Comparison of ENCODE assay signal across 2 cellular contexts in the genomic region with DNA sequence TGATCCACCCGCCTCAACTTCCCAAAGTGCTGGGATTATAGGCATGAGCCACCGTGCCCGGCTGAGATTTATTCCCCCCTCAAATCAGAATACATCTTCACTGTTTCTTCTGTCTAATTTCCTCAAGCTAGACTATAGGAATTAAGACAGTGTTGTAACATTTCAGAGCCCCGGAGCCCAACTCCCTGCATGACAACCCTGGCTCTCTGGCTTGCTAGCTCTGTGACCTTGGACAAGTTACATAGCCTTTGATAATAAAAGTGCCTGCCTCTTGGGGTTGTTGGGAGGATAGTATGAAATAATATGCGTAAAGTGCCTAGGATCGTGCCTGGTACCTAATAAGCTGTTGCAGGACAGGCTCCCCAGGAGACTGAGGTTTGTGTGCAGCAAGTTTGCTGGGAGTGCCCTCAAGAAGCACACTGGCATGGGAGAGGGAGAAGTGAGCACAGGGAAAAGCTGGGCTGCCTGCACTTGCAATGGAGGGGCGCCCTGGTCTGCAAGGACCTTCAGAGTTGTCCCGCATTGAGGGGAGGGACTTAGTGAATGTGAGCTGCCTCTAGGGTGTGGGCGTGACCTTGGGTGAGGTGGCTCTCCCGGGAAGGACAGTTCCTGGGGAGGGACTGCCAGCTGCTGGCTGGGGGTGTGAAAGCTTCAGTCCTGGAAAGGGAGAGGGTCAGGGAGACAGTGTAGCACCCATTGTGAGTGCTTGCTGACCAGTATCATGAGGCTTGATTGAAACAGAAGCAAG.
TF ChIP-seq lines count a peak whose summit lies in the region.

No MANE protein-coding gene starts in this region.

TF ChIP-seq in HepG2, 621 proteins besides CTCF, POLR2A, EP300 and RAD21 (continues in another document):
- TF ChIP-seq SALL1 (CRISPR knock-in tag; IDR thresholded peaks at IDR 0.05) (0 out of 2 replicates have a peak, but pooled peaks have one; percentile 28), STAG1 (CRISPR knock-in tag; IDR thresholded peaks at IDR 0.05) (peak; percentile 46), ZNF747 (CRISPR knock-in tag; IDR thresholded peaks at IDR 0.05; ENCODE audit: borderline replicate concordance) (0 out of 2 replicates have a peak, but pooled peaks have one; percentile 34), ELF1 (CRISPR knock-in tag; IDR thresholded peaks at IDR 0.05) (no peak), SAP130 (CRISPR knock-in tag; IDR thresholded peaks at IDR 0.05; ENCODE audit: low read depth) (no peak), ZNF788 (CRISPR knock-in tag; IDR thresholded peaks at IDR 0.05; ENCODE audit: borderline replicate concordance) (0 out of 2 replicates have a peak, but pooled peaks have one; percentile 39), TBX2 (CRISPR knock-in tag; IDR thresholded peaks at IDR 0.05; ENCODE audit: borderline replicate concordance) (peak; percentile 39; the same call in 1 of the 2 replicates), POLR2AphosphoS2 (IDR thresholded peaks at IDR 0.05; ENCODE audit: low read depth, low read length) (no peak), ZNF572 (CRISPR knock-in tag; IDR thresholded peaks at IDR 0.05) (0 out of 2 replicates have a peak, but pooled peaks have one; percentile 29), ZNF768 (CRISPR knock-in tag; IDR thresholded peaks at IDR 0.05) (peak; percentile 44; the same call in 1 of the 2 replicates)
- TF ChIP-seq, protein P1, sequence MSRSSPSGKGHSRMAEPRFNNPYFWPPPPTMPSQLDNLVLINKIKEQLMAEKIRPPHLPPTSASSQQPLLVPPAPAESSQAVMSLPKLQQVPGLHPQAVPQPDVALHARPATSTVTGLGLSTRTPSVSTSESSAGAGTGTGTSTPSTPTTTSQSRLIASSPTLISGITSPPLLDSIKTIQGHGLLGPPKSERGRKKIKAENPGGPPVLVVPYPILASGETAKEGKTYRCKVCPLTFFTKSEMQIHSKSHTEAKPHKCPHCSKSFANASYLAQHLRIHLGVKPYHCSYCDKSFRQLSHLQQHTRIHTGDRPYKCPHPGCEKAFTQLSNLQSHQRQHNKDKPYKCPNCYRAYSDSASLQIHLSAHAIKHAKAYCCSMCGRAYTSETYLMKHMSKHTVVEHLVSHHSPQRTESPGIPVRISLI (CRISPR knock-in tag; IDR thresholded peaks at IDR 0.05; ENCODE audit: borderline replicate concordance) = no peak
- TF ChIP-seq, protein P2, sequence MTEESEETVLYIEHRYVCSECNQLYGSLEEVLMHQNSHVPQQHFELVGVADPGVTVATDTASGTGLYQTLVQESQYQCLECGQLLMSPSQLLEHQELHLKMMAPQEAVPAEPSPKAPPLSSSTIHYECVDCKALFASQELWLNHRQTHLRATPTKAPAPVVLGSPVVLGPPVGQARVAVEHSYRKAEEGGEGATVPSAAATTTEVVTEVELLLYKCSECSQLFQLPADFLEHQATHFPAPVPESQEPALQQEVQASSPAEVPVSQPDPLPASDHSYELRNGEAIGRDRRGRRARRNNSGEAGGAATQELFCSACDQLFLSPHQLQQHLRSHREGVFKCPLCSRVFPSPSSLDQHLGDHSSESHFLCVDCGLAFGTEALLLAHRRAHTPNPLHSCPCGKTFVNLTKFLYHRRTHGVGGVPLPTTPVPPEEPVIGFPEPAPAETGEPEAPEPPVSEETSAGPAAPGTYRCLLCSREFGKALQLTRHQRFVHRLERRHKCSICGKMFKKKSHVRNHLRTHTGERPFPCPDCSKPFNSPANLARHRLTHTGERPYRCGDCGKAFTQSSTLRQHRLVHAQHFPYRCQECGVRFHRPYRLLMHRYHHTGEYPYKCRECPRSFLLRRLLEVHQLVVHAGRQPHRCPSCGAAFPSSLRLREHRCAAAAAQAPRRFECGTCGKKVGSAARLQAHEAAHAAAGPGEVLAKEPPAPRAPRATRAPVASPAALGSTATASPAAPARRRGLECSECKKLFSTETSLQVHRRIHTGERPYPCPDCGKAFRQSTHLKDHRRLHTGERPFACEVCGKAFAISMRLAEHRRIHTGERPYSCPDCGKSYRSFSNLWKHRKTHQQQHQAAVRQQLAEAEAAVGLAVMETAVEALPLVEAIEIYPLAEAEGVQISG (CRISPR knock-in tag; IDR thresholded peaks at IDR 0.05) = peak; percentile 51; the same call in 1 of the 2 replicates
- TF ChIP-seq, protein P3, sequence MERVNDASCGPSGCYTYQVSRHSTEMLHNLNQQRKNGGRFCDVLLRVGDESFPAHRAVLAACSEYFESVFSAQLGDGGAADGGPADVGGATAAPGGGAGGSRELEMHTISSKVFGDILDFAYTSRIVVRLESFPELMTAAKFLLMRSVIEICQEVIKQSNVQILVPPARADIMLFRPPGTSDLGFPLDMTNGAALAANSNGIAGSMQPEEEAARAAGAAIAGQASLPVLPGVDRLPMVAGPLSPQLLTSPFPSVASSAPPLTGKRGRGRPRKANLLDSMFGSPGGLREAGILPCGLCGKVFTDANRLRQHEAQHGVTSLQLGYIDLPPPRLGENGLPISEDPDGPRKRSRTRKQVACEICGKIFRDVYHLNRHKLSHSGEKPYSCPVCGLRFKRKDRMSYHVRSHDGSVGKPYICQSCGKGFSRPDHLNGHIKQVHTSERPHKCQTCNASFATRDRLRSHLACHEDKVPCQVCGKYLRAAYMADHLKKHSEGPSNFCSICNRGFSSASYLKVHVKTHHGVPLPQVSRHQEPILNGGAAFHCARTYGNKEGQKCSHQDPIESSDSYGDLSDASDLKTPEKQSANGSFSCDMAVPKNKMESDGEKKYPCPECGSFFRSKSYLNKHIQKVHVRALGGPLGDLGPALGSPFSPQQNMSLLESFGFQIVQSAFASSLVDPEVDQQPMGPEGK (CRISPR knock-in tag; IDR thresholded peaks at IDR 0.05) = peak; percentile 87
- TF ChIP-seq, protein P4, sequence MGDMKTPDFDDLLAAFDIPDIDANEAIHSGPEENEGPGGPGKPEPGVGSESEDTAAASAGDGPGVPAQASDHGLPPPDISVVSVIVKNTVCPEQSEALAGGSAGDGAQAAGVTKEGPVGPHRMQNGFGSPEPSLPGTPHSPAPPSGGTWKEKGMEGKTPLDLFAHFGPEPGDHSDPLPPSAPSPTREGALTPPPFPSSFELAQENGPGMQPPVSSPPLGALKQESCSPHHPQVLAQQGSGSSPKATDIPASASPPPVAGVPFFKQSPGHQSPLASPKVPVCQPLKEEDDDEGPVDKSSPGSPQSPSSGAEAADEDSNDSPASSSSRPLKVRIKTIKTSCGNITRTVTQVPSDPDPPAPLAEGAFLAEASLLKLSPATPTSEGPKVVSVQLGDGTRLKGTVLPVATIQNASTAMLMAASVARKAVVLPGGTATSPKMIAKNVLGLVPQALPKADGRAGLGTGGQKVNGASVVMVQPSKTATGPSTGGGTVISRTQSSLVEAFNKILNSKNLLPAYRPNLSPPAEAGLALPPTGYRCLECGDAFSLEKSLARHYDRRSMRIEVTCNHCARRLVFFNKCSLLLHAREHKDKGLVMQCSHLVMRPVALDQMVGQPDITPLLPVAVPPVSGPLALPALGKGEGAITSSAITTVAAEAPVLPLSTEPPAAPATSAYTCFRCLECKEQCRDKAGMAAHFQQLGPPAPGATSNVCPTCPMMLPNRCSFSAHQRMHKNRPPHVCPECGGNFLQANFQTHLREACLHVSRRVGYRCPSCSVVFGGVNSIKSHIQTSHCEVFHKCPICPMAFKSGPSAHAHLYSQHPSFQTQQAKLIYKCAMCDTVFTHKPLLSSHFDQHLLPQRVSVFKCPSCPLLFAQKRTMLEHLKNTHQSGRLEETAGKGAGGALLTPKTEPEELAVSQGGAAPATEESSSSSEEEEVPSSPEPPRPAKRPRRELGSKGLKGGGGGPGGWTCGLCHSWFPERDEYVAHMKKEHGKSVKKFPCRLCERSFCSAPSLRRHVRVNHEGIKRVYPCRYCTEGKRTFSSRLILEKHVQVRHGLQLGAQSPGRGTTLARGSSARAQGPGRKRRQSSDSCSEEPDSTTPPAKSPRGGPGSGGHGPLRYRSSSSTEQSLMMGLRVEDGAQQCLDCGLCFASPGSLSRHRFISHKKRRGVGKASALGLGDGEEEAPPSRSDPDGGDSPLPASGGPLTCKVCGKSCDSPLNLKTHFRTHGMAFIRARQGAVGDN (CRISPR knock-in tag; IDR thresholded peaks at IDR 0.05) = peak; percentile 26; the same call in 1 of the 2 replicates

TF ChIP-seq in WTC11, 78 proteins besides CTCF, POLR2A, EP300 and RAD21:
- TF ChIP-seq, protein P5, sequence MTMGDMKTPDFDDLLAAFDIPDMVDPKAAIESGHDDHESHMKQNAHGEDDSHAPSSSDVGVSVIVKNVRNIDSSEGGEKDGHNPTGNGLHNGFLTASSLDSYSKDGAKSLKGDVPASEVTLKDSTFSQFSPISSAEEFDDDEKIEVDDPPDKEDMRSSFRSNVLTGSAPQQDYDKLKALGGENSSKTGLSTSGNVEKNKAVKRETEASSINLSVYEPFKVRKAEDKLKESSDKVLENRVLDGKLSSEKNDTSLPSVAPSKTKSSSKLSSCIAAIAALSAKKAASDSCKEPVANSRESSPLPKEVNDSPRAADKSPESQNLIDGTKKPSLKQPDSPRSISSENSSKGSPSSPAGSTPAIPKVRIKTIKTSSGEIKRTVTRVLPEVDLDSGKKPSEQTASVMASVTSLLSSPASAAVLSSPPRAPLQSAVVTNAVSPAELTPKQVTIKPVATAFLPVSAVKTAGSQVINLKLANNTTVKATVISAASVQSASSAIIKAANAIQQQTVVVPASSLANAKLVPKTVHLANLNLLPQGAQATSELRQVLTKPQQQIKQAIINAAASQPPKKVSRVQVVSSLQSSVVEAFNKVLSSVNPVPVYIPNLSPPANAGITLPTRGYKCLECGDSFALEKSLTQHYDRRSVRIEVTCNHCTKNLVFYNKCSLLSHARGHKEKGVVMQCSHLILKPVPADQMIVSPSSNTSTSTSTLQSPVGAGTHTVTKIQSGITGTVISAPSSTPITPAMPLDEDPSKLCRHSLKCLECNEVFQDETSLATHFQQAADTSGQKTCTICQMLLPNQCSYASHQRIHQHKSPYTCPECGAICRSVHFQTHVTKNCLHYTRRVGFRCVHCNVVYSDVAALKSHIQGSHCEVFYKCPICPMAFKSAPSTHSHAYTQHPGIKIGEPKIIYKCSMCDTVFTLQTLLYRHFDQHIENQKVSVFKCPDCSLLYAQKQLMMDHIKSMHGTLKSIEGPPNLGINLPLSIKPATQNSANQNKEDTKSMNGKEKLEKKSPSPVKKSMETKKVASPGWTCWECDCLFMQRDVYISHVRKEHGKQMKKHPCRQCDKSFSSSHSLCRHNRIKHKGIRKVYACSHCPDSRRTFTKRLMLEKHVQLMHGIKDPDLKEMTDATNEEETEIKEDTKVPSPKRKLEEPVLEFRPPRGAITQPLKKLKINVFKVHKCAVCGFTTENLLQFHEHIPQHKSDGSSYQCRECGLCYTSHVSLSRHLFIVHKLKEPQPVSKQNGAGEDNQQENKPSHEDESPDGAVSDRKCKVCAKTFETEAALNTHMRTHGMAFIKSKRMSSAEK (CRISPR knock-in tag; IDR thresholded peaks at IDR 0.05; ENCODE audit: borderline replicate concordance) = no peak
- TF ChIP-seq, protein P6, sequence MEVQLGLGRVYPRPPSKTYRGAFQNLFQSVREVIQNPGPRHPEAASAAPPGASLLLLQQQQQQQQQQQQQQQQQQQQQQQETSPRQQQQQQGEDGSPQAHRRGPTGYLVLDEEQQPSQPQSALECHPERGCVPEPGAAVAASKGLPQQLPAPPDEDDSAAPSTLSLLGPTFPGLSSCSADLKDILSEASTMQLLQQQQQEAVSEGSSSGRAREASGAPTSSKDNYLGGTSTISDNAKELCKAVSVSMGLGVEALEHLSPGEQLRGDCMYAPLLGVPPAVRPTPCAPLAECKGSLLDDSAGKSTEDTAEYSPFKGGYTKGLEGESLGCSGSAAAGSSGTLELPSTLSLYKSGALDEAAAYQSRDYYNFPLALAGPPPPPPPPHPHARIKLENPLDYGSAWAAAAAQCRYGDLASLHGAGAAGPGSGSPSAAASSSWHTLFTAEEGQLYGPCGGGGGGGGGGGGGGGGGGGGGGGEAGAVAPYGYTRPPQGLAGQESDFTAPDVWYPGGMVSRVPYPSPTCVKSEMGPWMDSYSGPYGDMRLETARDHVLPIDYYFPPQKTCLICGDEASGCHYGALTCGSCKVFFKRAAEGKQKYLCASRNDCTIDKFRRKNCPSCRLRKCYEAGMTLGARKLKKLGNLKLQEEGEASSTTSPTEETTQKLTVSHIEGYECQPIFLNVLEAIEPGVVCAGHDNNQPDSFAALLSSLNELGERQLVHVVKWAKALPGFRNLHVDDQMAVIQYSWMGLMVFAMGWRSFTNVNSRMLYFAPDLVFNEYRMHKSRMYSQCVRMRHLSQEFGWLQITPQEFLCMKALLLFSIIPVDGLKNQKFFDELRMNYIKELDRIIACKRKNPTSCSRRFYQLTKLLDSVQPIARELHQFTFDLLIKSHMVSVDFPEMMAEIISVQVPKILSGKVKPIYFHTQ (CRISPR knock-in tag; IDR thresholded peaks at IDR 0.05) = no peak
- TF ChIP-seq, protein P7, sequence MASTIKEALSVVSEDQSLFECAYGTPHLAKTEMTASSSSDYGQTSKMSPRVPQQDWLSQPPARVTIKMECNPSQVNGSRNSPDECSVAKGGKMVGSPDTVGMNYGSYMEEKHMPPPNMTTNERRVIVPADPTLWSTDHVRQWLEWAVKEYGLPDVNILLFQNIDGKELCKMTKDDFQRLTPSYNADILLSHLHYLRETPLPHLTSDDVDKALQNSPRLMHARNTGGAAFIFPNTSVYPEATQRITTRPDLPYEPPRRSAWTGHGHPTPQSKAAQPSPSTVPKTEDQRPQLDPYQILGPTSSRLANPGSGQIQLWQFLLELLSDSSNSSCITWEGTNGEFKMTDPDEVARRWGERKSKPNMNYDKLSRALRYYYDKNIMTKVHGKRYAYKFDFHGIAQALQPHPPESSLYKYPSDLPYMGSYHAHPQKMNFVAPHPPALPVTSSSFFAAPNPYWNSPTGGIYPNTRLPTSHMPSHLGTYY (CRISPR knock-in tag; IDR thresholded peaks at IDR 0.05) = no peak
- peak; percentile 67 for TF ChIP-seq ZNF121 (CRISPR knock-in tag; IDR thresholded peaks at IDR 0.05)
